1 cellular context compared by ENCODE assay signal in the genomic region with DNA sequence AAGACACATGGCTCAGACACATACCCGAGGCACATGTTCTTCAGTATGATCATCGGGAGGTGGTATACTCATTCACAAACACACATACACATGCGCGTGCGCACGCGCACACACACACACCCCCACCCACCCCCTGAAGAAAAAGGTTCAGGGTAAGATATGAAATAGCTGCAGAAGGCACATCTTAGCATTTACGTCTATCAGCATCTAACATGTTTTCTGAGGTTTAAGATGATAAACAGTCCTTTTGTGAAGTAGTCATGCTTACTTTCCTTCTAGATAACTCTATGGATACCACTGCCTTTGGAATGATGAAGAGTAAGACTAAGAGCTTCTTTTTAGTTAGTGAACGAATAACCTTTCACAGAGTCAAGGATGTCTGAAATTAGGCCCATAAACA.
TF ChIP-seq lines count a peak whose summit lies in the region.

No MANE protein-coding gene starts in this region.

TF ChIP-seq in SK-N-SH treated with all-trans-retinoic acid at 6 μM for 48 hours, 23 proteins besides CTCF, POLR2A, EP300 and RAD21 (continued from another document):
- TF ChIP-seq, protein P1, sequence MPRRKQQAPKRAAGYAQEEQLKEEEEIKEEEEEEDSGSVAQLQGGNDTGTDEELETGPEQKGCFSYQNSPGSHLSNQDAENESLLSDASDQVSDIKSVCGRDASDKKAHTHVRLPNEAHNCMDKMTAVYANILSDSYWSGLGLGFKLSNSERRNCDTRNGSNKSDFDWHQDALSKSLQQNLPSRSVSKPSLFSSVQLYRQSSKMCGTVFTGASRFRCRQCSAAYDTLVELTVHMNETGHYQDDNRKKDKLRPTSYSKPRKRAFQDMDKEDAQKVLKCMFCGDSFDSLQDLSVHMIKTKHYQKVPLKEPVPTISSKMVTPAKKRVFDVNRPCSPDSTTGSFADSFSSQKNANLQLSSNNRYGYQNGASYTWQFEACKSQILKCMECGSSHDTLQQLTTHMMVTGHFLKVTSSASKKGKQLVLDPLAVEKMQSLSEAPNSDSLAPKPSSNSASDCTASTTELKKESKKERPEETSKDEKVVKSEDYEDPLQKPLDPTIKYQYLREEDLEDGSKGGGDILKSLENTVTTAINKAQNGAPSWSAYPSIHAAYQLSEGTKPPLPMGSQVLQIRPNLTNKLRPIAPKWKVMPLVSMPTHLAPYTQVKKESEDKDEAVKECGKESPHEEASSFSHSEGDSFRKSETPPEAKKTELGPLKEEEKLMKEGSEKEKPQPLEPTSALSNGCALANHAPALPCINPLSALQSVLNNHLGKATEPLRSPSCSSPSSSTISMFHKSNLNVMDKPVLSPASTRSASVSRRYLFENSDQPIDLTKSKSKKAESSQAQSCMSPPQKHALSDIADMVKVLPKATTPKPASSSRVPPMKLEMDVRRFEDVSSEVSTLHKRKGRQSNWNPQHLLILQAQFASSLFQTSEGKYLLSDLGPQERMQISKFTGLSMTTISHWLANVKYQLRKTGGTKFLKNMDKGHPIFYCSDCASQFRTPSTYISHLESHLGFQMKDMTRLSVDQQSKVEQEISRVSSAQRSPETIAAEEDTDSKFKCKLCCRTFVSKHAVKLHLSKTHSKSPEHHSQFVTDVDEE (CRISPR knock-in tag; IDR thresholded peaks at IDR 0.05) = no peak
- TF ChIP-seq ZNF70 (CRISPR knock-in tag; IDR thresholded peaks at IDR 0.05) (no peak), SNAI2 (CRISPR knock-in tag; IDR thresholded peaks at IDR 0.05) (no peak), ZNF565 (CRISPR knock-in tag; conservative IDR thresholded peaks at IDR 0.05; ENCODE audit: low read depth) (no peak), CSDC2 (CRISPR knock-in tag; IDR thresholded peaks at IDR 0.05) (no peak), ZFP3 (CRISPR knock-in tag; IDR thresholded peaks at IDR 0.05) (no peak), ISL1 (CRISPR knock-in tag; IDR thresholded peaks at IDR 0.05) (no peak), ZC3H10 (CRISPR knock-in tag; IDR thresholded peaks at IDR 0.05) (no peak), TCF4 (CRISPR knock-in tag; IDR thresholded peaks at IDR 0.05; ENCODE audit: borderline replicate concordance) (no peak)
- TF ChIP-seq, protein P2, sequence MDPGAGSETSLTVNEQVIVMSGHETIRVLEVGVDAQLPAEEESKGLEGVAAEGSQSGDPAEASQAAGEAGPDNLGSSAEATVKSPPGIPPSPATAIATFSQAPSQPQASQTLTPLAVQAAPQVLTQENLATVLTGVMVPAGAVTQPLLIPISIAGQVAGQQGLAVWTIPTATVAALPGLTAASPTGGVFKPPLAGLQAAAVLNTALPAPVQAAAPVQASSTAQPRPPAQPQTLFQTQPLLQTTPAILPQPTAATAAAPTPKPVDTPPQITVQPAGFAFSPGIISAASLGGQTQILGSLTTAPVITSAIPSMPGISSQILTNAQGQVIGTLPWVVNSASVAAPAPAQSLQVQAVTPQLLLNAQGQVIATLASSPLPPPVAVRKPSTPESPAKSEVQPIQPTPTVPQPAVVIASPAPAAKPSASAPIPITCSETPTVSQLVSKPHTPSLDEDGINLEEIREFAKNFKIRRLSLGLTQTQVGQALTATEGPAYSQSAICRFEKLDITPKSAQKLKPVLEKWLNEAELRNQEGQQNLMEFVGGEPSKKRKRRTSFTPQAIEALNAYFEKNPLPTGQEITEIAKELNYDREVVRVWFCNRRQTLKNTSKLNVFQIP (CRISPR knock-in tag; IDR thresholded peaks at IDR 0.05; ENCODE audit: borderline replicate concordance, low read depth) = no peak
- TF ChIP-seq, protein P3, sequence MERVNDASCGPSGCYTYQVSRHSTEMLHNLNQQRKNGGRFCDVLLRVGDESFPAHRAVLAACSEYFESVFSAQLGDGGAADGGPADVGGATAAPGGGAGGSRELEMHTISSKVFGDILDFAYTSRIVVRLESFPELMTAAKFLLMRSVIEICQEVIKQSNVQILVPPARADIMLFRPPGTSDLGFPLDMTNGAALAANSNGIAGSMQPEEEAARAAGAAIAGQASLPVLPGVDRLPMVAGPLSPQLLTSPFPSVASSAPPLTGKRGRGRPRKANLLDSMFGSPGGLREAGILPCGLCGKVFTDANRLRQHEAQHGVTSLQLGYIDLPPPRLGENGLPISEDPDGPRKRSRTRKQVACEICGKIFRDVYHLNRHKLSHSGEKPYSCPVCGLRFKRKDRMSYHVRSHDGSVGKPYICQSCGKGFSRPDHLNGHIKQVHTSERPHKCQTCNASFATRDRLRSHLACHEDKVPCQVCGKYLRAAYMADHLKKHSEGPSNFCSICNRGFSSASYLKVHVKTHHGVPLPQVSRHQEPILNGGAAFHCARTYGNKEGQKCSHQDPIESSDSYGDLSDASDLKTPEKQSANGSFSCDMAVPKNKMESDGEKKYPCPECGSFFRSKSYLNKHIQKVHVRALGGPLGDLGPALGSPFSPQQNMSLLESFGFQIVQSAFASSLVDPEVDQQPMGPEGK (CRISPR knock-in tag; IDR thresholded peaks at IDR 0.05; ENCODE audit: borderline replicate concordance) = no peak
